ENCODE assay signal across 28 cellular contexts in genomic region chr17:17582372-17582771, GRCh38.
"Had no signal": no experiment of that assay in that cellular context is flagged by ENCODE, and none has a peak within 500 bp of the region (broad histone marks: within the 10 kb centered on the region; RNA-seq: fewer than 3 reads in every experiment).

No MANE protein-coding gene starts in this region.

- DNase-seq: activated CD4-positive, alpha-beta memory T cell treated with anti-CD3 and anti-CD28 coated beads for 36 hours; activated CD4-positive, alpha-beta T cell treated with anti-CD3 and anti-CD28 coated beads, Interleukin-2, amount 10 ng/mL, durations not matched to agents 7 days and 5 days; activated CD4-positive, CD25-positive, alpha-beta regulatory T cell; activated CD8-positive, alpha-beta memory T cell treated with anti-CD3 and anti-CD28 coated beads for 24 hours; activated effector memory CD4-positive, alpha-beta T cell treated with anti-CD3 and anti-CD28 coated beads, Interleukin-2, amount 50 U/mL, for 16 hours; activated naive CD4-positive, alpha-beta T cell treated with Interleukin-2 at 50 U/mL for 16 hours; activated naive CD8-positive, alpha-beta T cell treated with anti-CD3 and anti-CD28 coated beads, Interleukin-2, amount 50 U/mL, for 24 hours; activated T-cell treated with anti-CD3 and anti-CD28 coated beads, Interleukin-2, amount 50 U/mL, for 4 hours; amygdala; cerebellar nuclear complex; Kasumi-1; NCI-H1105 treated with DMSO at 0.1 percent for 48 hours; NCI-H1436 treated with DMSO at 0.1 percent for 48 hours; NCI-H187 treated with DMSO at 0.1 percent for 48 hours; NCI-H2171 treated with DMSO at 0.1 percent for 48 hours; NCI-H345; NCI-H510A; NCI-H526 treated with DMSO at 0.1 percent for 48 hours; NCI-H82; OCI-M1; SHP77 treated with DMSO at 0.1 percent for 48 hours; T-helper 17 cell; T1000 had no signal

- FAIRE-seq: astrocyte, K562, RCC 7860, TTC549 had no signal

- ATAC-seq: activated naive CD4-positive, alpha-beta T cell treated with anti-CD3 and anti-CD28 coated beads, Interleukin-2, amount 50 U/mL, for 72 hours; activated naive CD8-positive, alpha-beta T cell treated with anti-CD3 and anti-CD28 coated beads, Interleukin-2, amount 50 U/mL, for 24 hours; activated T-cell treated with anti-CD3 and anti-CD28 coated beads, Interleukin-2, amount 50 U/mL, for 4 hours; K562; T-helper 17 cell had no signal

- H3K4me3 ChIP-seq: K562 had no signal
